In the genomic region with DNA sequence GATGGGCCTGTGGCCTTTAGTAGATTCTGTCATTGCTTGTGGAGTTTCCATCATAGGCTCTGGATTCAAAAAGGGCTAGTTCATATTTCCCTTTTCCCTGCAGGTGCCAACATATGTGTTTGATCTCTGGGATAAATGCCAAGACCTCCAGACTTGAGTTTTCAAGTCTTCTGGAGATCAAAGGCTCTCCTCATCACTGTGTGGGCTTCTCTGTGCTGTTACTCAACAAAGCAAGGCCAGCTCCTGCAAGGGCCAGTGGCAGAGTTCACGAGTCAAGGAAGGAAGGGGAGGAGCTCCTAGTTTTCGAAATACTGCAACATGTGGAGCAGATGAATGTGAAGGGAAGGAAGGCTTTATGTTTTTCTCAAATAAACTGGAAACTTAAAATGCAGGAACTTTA, we compare ENCODE assay signal across 20 cellular contexts.
DNase-seq lines count a peak whose midpoint lies in the region; ATAC-seq, FAIRE-seq and TF ChIP-seq lines count a peak whose summit lies in the region.
"Had no signal": no experiment of that assay in that cellular context is flagged by ENCODE, and none has a peak within 500 bp of the region (broad histone marks: within the 10 kb centered on the region; RNA-seq: fewer than 3 reads in every experiment).

No MANE protein-coding gene starts in this region.

- H3K79me2 ChIP-seq in MM.1S (ENCODE audit: low read length) (no peaks in the 10 kb centered on the region), smooth muscle cell (ENCODE audit: low read depth) (no peaks in the 10 kb centered on the region)

- H3K9me2 ChIP-seq in MM.1S (replicated peaks; ENCODE audit: insufficient read depth, low read length), result no peaks in the 10 kb centered on the region

- WGBS in smooth muscle cell (ENCODE audit: low lambda C conversion rate), result 62% methylated on average over 2 of the region's 2 CpGs

- H2AFZ ChIP-seq in MM.1S (ENCODE audit: low read length) (no peak overlapping the region), smooth muscle cell (ENCODE audit: low read depth) (no peak overlapping the region)

- peak; percentile 28 for ATAC-seq in mucosa of descending colon
- ATAC-seq: heart right ventricle, SK-N-SH treated with all-trans-retinoic acid at 6 μM for 48 hours had no signal

- no peaks in the 10 kb centered on the region for H3K4me1 ChIP-seq in mucosa of descending colon (ENCODE audit: low read depth)
- no peaks in the 10 kb centered on the region for H3K4me1 ChIP-seq in MM.1S (ENCODE audit: low read length)
- H3K4me1 ChIP-seq in smooth muscle cell (ENCODE audit: low read depth), result no peaks in the 10 kb centered on the region
- H3K4me1 ChIP-seq: Caco-2, heart right ventricle had no signal

- H3K36me3 ChIP-seq in bronchial epithelial cell (ENCODE audit: control insufficient read depth, insufficient read depth, low read length) (no peaks in the 10 kb centered on the region), mucosa of descending colon (ENCODE audit: low read depth) (no peaks in the 10 kb centered on the region), MM.1S (replicated peaks; ENCODE audit: insufficient read depth, low read length) (no peaks in the 10 kb centered on the region), smooth muscle cell (ENCODE audit: low read depth) (no peaks in the 10 kb centered on the region)
- H3K36me3 ChIP-seq: heart right ventricle had no signal

- intact Hi-C loops in mucosa of descending colon (cut with DNase I, micrococcal nuclease), result no loop called here

- H3K9me3 ChIP-seq in mucosa of descending colon, result no peaks in the 10 kb centered on the region
- H3K9me3 ChIP-seq in MM.1S (replicated peaks; ENCODE audit: insufficient read depth, low read length), result no peaks in the 10 kb centered on the region
- H3K9me3 ChIP-seq in smooth muscle cell (replicated peaks; ENCODE audit: low read depth), result no peaks in the 10 kb centered on the region
- H3K9me3 ChIP-seq: Caco-2, heart right ventricle had no signal

- H3F3A ChIP-seq in MM.1S (ENCODE audit: insufficient read depth, low read length) (no peaks in the 10 kb centered on the region), smooth muscle cell (ENCODE audit: low read depth) (no peaks in the 10 kb centered on the region)

- H4K20me1 ChIP-seq in MM.1S (ENCODE audit: insufficient read depth, low read length) (no peaks in the 10 kb centered on the region), smooth muscle cell (ENCODE audit: low read depth) (peaks cover 15% of the 10 kb centered on the region)

- H3K9ac ChIP-seq in MM.1S (ENCODE audit: low read length), result no peak overlapping the region
- H3K9ac ChIP-seq in smooth muscle cell (ENCODE audit: low read depth), result no peak overlapping the region

- H3K27me3 ChIP-seq in bronchial epithelial cell (ENCODE audit: control insufficient read depth, insufficient read depth, low read length) (no peaks in the 10 kb centered on the region), MM.1S (replicated peaks; ENCODE audit: insufficient read depth, low read length) (no peaks in the 10 kb centered on the region), smooth muscle cell (ENCODE audit: low read depth) (no peaks in the 10 kb centered on the region)
- H3K27me3 ChIP-seq: heart right ventricle had no signal

- TF ChIP-seq CTCF in bronchial epithelial cell (IDR thresholded peaks at IDR 0.05; ENCODE audit: insufficient read depth, low read length, severe bottlenecking), result no peak
- no peak for TF ChIP-seq CTCF in mucosa of descending colon (IDR thresholded peaks at IDR 0.05)
- no peak for TF ChIP-seq CTCF in MM.1S (IDR thresholded peaks at IDR 0.05; ENCODE audit: low read length)
- no peak for TF ChIP-seq CTCF in smooth muscle cell (IDR thresholded peaks at IDR 0.05; ENCODE audit: borderline replicate concordance, insufficient read depth, poor library complexity, severe bottlenecking)

- FAIRE-seq in bronchial epithelial cell (lab: Jason Lieb, UNC), result no peak
- FAIRE-seq: G401.6 had no signal

- H3K4me3 ChIP-seq in bronchial epithelial cell (ENCODE audit: low read depth, low read length), result no peak overlapping the region
- H3K4me3 ChIP-seq in mucosa of descending colon, result no peak overlapping the region
- no peak overlapping the region for H3K4me3 ChIP-seq in MM.1S (ENCODE audit: low read length)
- no peak overlapping the region for H3K4me3 ChIP-seq in smooth muscle cell
- H3K4me3 ChIP-seq: heart right ventricle had no signal

- H3K27ac ChIP-seq in MM.1S (ENCODE audit: low read length), result no peak overlapping the region
- H3K27ac ChIP-seq in smooth muscle cell (ENCODE audit: low read depth), result no peak overlapping the region
- H3K27ac ChIP-seq: heart right ventricle, RWPE1 had no signal

- DNase-seq in GF-D8 (lab: John Stamatoyannopoulos, UW) (peak; percentile 3), NCI-H69 (lab: John Stamatoyannopoulos, UW) (peak; percentile 75), bronchial epithelial cell (ENCODE audit: low read depth) (peak; percentile 8), mucosa of descending colon (no peak), MM.1S (no peak), SKM-1 treated with dmso at 0.1 percent for 144 hours (lab: John Stamatoyannopoulos, UW; ENCODE audit: unreplicated experiment) (no peak), smooth muscle cell (lab: John Stamatoyannopoulos, UW; ENCODE audit: unreplicated experiment) (no peak)
- DNase-seq in activated CD4-positive, alpha-beta T cell treated with anti-CD3 and anti-CD28 coated beads, Interleukin-2, amount 50 U/mL, for 4 hours, result no peak
- DNase-seq: activated naive CD4-positive, alpha-beta T cell treated with anti-CD3 and anti-CD28 coated beads, Interleukin-2, amount 10 ng/mL, durations not matched to agents 7 days and 5 days; activated T-cell treated with anti-CD3 and anti-CD28 coated beads, Interleukin-2, amount 50 U/mL, for 24 hours; Caco-2; endodermal cell; heart right ventricle; NCI-H1694; NCI-H446; retina; substantia nigra had no signal

- H3K4me2 ChIP-seq in MM.1S (ENCODE audit: low read depth, low read length) (no peak overlapping the region), smooth muscle cell (no peak overlapping the region)

Comparison
In these comparisons a context has a peak if more than half of its experiments do, and no peak if none do; other contexts are left out.
1. DNase-seq: peak in GF-D8 (single experiment), NCI-H69 (single experiment) and bronchial epithelial cell (single experiment); none in mucosa of descending colon (0 of 3), activated CD4-positive, alpha-beta T cell treated with anti-CD3 and anti-CD28 coated beads, Interleukin-2, amount 50 U/mL, for 4 hours (0 of 2), MM.1S (single experiment), SKM-1 treated with dmso at 0.1 percent for 144 hours (single experiment) and smooth muscle cell (single experiment).